In genomic region chr4:6303943-6304342, GRCh38 we compare ENCODE assay signal across 21 cellular contexts. TPM values are rescaled to one million over a fixed set of nuclear protein-coding genes. Genes with fewer than 3 reads are reported as not detected.
A peak's percentile ranks its signal among the peaks of the same experiment; 100 is the strongest.
DNase-seq lines count a peak whose midpoint lies in the region; ATAC-seq, FAIRE-seq and TF ChIP-seq lines count a peak whose summit lies in the region.
"Had no signal": no experiment of that assay in that cellular context is flagged by ENCODE, and none has a peak within 500 bp of the region (broad histone marks: within the 10 kb centered on the region; RNA-seq: fewer than 3 reads in every experiment).

No MANE protein-coding gene starts in this region.

- H3K36me3 Mint-ChIP-seq in natural killer cell: no peaks in the 10 kb centered on the region
- no peaks in the 10 kb centered on the region for H3K36me3 Mint-ChIP-seq in stimulated activated effector memory CD8-positive, alpha-beta T cell treated with anti-CD3 and anti-CD28 coated beads, Interleukin-12 subunit alpha, Interleukin-12 subunit beta, amount 100 ng/mL, for 72 hours

- CTCF ChIA-PET in HepG2 (lab: Yijun Ruan, JAX; ENCODE audit: low intra/inter-chr PET ratio, low total read pairs): no interaction called here

- ATAC-seq in HepG2 (no peak), right lobe of liver (no peak), natural killer cell (peak in 2 of 3 donors; percentile 38 to 61)
- ATAC-seq in stimulated activated effector memory CD8-positive, alpha-beta T cell treated with anti-CD3 and anti-CD28 coated beads, Interleukin-12 subunit alpha, Interleukin-12 subunit beta, amount 100 ng/mL, for 72 hours: peak; percentile 42
- ATAC-seq: HCT116 had no signal

- no peak overlapping the region for H3K4me3 ChIP-seq in HepG2 (replicated peaks in 1 of 3; ENCODE audit: insufficient read depth in 1 of 3, low read depth in 2 of 3, low read length in 3 of 3)
- no peak overlapping the region for H3K4me3 ChIP-seq in right lobe of liver
- H3K4me3 ChIP-seq: GM23248 had no signal

- no peak overlapping the region for H3K9ac ChIP-seq in HepG2 (ENCODE audit: insufficient read depth, low read depth, low read length)
- H3K9ac ChIP-seq: GM23248 had no signal

- FAIRE-seq in HepG2 (lab: Jason Lieb, UNC): no peak
- FAIRE-seq: A204.1, G401.6, GM12892, GM19239 had no signal

- no peak overlapping the region for H3K4me3 Mint-ChIP-seq in natural killer cell
- no peak overlapping the region for H3K4me3 Mint-ChIP-seq in stimulated activated effector memory CD8-positive, alpha-beta T cell treated with anti-CD3 and anti-CD28 coated beads, Interleukin-12 subunit alpha, Interleukin-12 subunit beta, amount 100 ng/mL, for 72 hours
- H3K4me3 Mint-ChIP-seq: B cell; CD4-positive, alpha-beta memory T cell; H9 had no signal

- TF ChIP-seq CTCF in HepG2 (CRISPR knock-in tag; IDR thresholded peaks at IDR 0.05): no peak
- TF ChIP-seq CTCF in right lobe of liver (IDR thresholded peaks at IDR 0.05): no peak
- TF ChIP-seq CTCF in natural killer cell (IDR thresholded peaks at IDR 0.05): no peak

- H3K27me3 Mint-ChIP-seq in natural killer cell (ENCODE audit: low read depth in 2 of 2): peaks cover 16 to 26% of the 10 kb centered on the region in 2 donors

- H3K9me3 Mint-ChIP-seq in natural killer cell: no peaks in the 10 kb centered on the region
- peaks cover 4% of the 10 kb centered on the region for H3K9me3 Mint-ChIP-seq in stimulated activated effector memory CD8-positive, alpha-beta T cell treated with anti-CD3 and anti-CD28 coated beads, Interleukin-12 subunit alpha, Interleukin-12 subunit beta, amount 100 ng/mL, for 72 hours

- intact Hi-C loops in HepG2 (cut with micrococcal nuclease; ENCODE audit: unreplicated experiment): no loop called here
- intact Hi-C loops in right lobe of liver (cut with DNase I): no loop called here
- intact Hi-C loops in natural killer cell (cut with micrococcal nuclease): no loop called here

- peaks cover 31% of the 10 kb centered on the region in 2 experiments for H3K36me3 ChIP-seq in HepG2 (replicated peaks in 1 of 2; ENCODE audit: control insufficient read depth in 1 of 2, insufficient read depth in 2 of 2, low read length in 2 of 2)
- H3K36me3 ChIP-seq in right lobe of liver: peaks cover 0 to 12% (median 3%) of the 10 kb centered on the region in 4 donors

- TF ChIP-seq POLR2A in HepG2 (IDR thresholded peaks at IDR 0.05; ENCODE audit: insufficient read depth in 1 of 2, low read depth in 2 of 2, low read length in 2 of 2) (no peak), right lobe of liver (IDR thresholded peaks at IDR 0.05) (no peak)

- no peaks in the 10 kb centered on the region for H3K79me2 ChIP-seq in HepG2 (ENCODE audit: insufficient read depth, low read length)

- H3K4me1 Mint-ChIP-seq in natural killer cell: peaks cover 10 to 13% of the 10 kb centered on the region in 2 donors
- peaks cover 7% of the 10 kb centered on the region for H3K4me1 Mint-ChIP-seq in stimulated activated effector memory CD8-positive, alpha-beta T cell treated with anti-CD3 and anti-CD28 coated beads, Interleukin-12 subunit alpha, Interleukin-12 subunit beta, amount 100 ng/mL, for 72 hours

- in situ Hi-C loops in HepG2 (cut with HindIII; ENCODE audit: extremely low pct_ligation_motif_present, low pct_unique_long_range_greater_than_20kb): no loop called here

- 95% methylated on average over 5 of the region's 12 CpGs for WGBS in HepG2 (ENCODE audit: low lambda C conversion rate)
- WGBS in right lobe of liver (ENCODE audit: insufficient coverage, low coverage, low lambda C conversion rate, missing lambda C conversion rate): no CpG with 5 or more reads among the region's 12 CpGs

- DNase-seq in HepG2 (ENCODE audit: low spot score) (no peak), right lobe of liver (no peak), natural killer cell (no peak), iPS-NIHi7 (ENCODE audit: extremely low spot score) (no peak)
- no peak for DNase-seq in stimulated activated effector memory CD8-positive, alpha-beta T cell treated with anti-CD3 and anti-CD28 coated beads, Interleukin-12 subunit alpha, Interleukin-12 subunit beta, amount 100 ng/mL, for 72 hours (ENCODE audit: low spot score in 2 of 2)
- DNase-seq in activated CD4-positive, alpha-beta T cell treated with anti-CD3 and anti-CD28 coated beads, Interleukin-2, amount 50 U/mL, for 48 hours: no peak
- DNase-seq: C1 segment of cervical spinal cord; Calu3; CD4-positive, alpha-beta memory T cell; COR-L47; DMS53; DMS79 treated with DMSO at 0.1 percent for 48 hours; GM23248; H9 had no signal

- H4K20me1 ChIP-seq in HepG2 (ENCODE audit: insufficient read depth, low read length): no peaks in the 10 kb centered on the region

- H3K4me1 ChIP-seq in HepG2 (ENCODE audit: insufficient read depth, low read length) (peaks cover 24% of the 10 kb centered on the region), right lobe of liver (no peaks in the 10 kb centered on the region)

- no peak overlapping the region for H3K4me2 ChIP-seq in HepG2 (ENCODE audit: low read depth, low read length)

- BruUV-seq in HepG2 (replicated peaks; lab: Mats Ljungman, UMichigan): no TSS peak

- H3K27me3 ChIP-seq in HepG2 (ENCODE audit: control insufficient read depth in 1 of 2, insufficient read depth in 2 of 2, low read length in 2 of 2) (no peaks in the 10 kb centered on the region), right lobe of liver (no peaks in the 10 kb centered on the region)

- POLR2A ChIA-PET in HepG2 (lab: Yijun Ruan, JAX): no interaction called here

- H3K9me3 ChIP-seq in HepG2 (ENCODE audit: low read length) (no peaks in the 10 kb centered on the region), right lobe of liver (no peaks in the 10 kb centered on the region)

- H3K27ac Mint-ChIP-seq in natural killer cell: no peak overlapping the region
- H3K27ac Mint-ChIP-seq in stimulated activated effector memory CD8-positive, alpha-beta T cell treated with anti-CD3 and anti-CD28 coated beads, Interleukin-12 subunit alpha, Interleukin-12 subunit beta, amount 100 ng/mL, for 72 hours: peak overlapping the region; percentile 6
- H3K27ac Mint-ChIP-seq: B cell; CD4-positive, alpha-beta memory T cell; H9 had no signal

- TF ChIP-seq EP300 in HepG2 (IDR thresholded peaks at IDR 0.05; ENCODE audit: low read depth in 2 of 2, low read length in 2 of 2) (no peak), HepG2 (CRISPR knock-in tag; IDR thresholded peaks at IDR 0.05; ENCODE audit: borderline replicate concordance) (no peak)

- TF ChIP-seq RAD21 in HepG2 (CRISPR knock-in tag; IDR thresholded peaks at IDR 0.05): no peak

- no peak overlapping the region for H2AFZ ChIP-seq in HepG2 (ENCODE audit: low read length)
- H2AFZ ChIP-seq: GM23248 had no signal

- H3K27ac ChIP-seq in HepG2 (ENCODE audit: extremely low read length, insufficient read depth, low read length): no peak overlapping the region
- H3K27ac ChIP-seq in right lobe of liver: no peak overlapping the region
- H3K27ac ChIP-seq: 22Rv1, GM23248 had no signal

TF ChIP-seq in HepG2, 621 proteins besides CTCF, POLR2A, EP300 and RAD21 (continues in another document):
- TF ChIP-seq AGO2 (optimal IDR thresholded peaks at IDR 0.05; ENCODE audit: low read depth, low read length) (peak; percentile 69), ADNP (CRISPR knock-in tag; IDR thresholded peaks at IDR 0.05) (no peak)

RNA-seq across cellular contexts. Expression of gene WFS1, which starts 34.3 kb away (rescaled TPM):
- total RNA-seq in HepG2 (2016; rRNA removed; fragmentation: Illumina TruSeq; extraction: Trizol): 19.8 and 39.1 TPM in 2 replicates
- total RNA-seq in HepG2 (2016; cell fraction: cytosol; rRNA removed; fragmentation: Illumina TruSeq; extraction: Trizol; ENCODE audit: low read depth): 3.7 and 4.2 TPM in 2 replicates
- total RNA-seq in HepG2 (2016; cell fraction: insoluble cytoplasmic fraction; rRNA removed; fragmentation: Illumina TruSeq; extraction: Trizol): 18.3 and 41.8 TPM in 2 replicates
- 10.5 and 10.8 TPM in 2 replicates for total RNA-seq in HepG2 (2016; cell fraction: membrane; rRNA removed; fragmentation: Illumina TruSeq; extraction: Trizol)
- 47.7 and 59.7 TPM in 2 replicates for total RNA-seq in HepG2 (2016; cell fraction: nucleus; rRNA removed; fragmentation: Illumina TruSeq; extraction: Trizol)
- 42.2 and 49.6 TPM in 2 replicates for polyA plus RNA-seq in HepG2 (2011; rRNA removed)
- polyA plus RNA-seq in HepG2 (2011; cell fraction: cytosol; rRNA removed): 23.5 and 32.3 TPM in 2 replicates
- 121 and 179 TPM in 2 replicates for polyA plus RNA-seq in HepG2 (2011; cell fraction: nucleus; rRNA removed)
- polyA plus RNA-seq in HepG2 (2012): 24.0 and 38.1 TPM in 2 replicates
- polyA plus RNA-seq in HepG2 (2016; cell fraction: cytosol; fragmentation: Illumina TruSeq; extraction: Trizol; ENCODE audit: low read depth): 3.2 and 3.4 TPM in 2 replicates
- polyA plus RNA-seq in HepG2 (2016; cell fraction: insoluble cytoplasmic fraction; fragmentation: Illumina TruSeq; extraction: Trizol; ENCODE audit: low read depth): 16.0 and 21.6 TPM in 2 replicates
- polyA plus RNA-seq in HepG2 (2016; cell fraction: membrane; fragmentation: Illumina TruSeq; extraction: Trizol; ENCODE audit: low read depth): 4.5 and 5.6 TPM in 2 replicates
- polyA plus RNA-seq in HepG2 (2016; cell fraction: nucleus; fragmentation: Illumina TruSeq; extraction: Trizol; ENCODE audit: insufficient read depth, low read depth): 86.7 and 90.9 TPM in 2 replicates
- 10.6 and 128 TPM in 2 replicates for polyA minus RNA-seq in HepG2 (2011; rRNA and poly(A)+ RNA removed; ENCODE audit: low replicate concordance)
- polyA minus RNA-seq in HepG2 (2011; cell fraction: cytosol; rRNA and poly(A)+ RNA removed): 36.4 and 40.3 TPM in 2 replicates
- 19.9 and 27.0 TPM in 2 replicates for polyA minus RNA-seq in HepG2 (2011; cell fraction: nucleus; rRNA and poly(A)+ RNA removed)
- total RNA-seq in right lobe of liver: 10 to 100 TPM; 11.3 to 19.7 (median 15.9) TPM
- total RNA-seq in natural killer cell: 1 to 10 TPM; 3.0 to 5.6 (median 3.5) TPM

Comparison
In these comparisons a context has a peak if more than half of its experiments do, and no peak if none do; other contexts are left out.
1. ATAC-seq: peak in natural killer cell (2 of 3) and stimulated activated effector memory CD8-positive, alpha-beta T cell treated with anti-CD3 and anti-CD28 coated beads, Interleukin-12 subunit alpha, Interleukin-12 subunit beta, amount 100 ng/mL, for 72 hours (single experiment); none in HepG2 (single experiment) and right lobe of liver (0 of 4).